ENCODE assay signal across 1 cellular context in the genomic region with DNA sequence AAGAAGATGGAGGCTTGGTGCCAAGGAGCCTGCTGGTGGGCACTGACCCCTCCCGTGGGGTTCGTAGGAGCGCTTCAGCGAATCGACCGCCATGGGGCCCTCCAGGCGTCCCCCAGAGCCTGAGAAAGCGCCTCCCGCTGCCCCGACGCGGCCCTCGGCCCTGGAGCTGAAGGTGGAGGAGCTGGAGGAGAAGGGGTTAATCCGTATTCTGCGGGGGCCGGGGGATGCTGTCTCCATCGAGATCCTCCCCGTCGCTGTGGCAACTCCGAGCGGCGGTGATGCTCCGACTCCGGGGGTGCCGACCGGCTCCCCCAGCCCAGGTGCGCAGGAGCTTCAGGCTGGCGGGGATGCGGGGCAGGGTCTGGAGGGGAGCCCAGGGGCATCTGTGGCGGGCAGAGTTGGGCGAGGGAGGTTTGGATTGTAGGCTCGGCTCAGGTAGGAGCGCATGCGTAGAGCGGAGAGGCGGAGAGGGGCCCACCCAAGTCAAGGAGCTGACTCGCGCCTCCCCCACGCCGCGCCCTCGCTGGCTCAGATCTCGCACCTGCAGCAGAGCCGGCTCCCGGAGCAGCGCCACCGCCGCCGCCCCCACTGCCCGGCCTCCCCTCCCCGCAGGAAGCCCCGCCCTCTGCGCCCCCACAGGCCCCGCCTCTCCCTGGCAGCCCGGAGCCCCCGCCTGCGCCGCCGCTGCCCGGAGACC.
A peak's percentile ranks its signal among the peaks of the same experiment; 100 is the strongest.
TF ChIP-seq lines count a peak whose summit lies in the region.

No MANE protein-coding gene starts in this region.

TF ChIP-seq in endothelial cell of umbilical vein, 7 proteins besides CTCF, POLR2A, EP300 and RAD21:
- TF ChIP-seq MYC (IDR thresholded peaks at IDR 0.05; ENCODE audit: low read depth, low read length): no peak
- peak; percentile 90 for TF ChIP-seq EZH2 (IDR thresholded peaks at IDR 0.05; ENCODE audit: borderline replicate concordance, low read depth, low read length, severe bottlenecking)
- TF ChIP-seq, protein P1, sequence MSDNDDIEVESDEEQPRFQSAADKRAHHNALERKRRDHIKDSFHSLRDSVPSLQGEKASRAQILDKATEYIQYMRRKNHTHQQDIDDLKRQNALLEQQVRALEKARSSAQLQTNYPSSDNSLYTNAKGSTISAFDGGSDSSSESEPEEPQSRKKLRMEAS (IDR thresholded peaks at IDR 0.05; ENCODE audit: insufficient read depth, insufficient read length): no peak
- no peak for TF ChIP-seq GATA2 (IDR thresholded peaks at IDR 0.05; ENCODE audit: insufficient read depth, insufficient read length, low read depth, low read length)
